28 cellular contexts compared by ENCODE assay signal in genomic region chr19:30314056-30314804, GRCh38. TPM values are rescaled to one million over a fixed set of nuclear protein-coding genes. Genes with fewer than 3 reads are reported as not detected.
DNase-seq lines count a peak whose midpoint lies in the region; ATAC-seq, FAIRE-seq and TF ChIP-seq lines count a peak whose summit lies in the region.
"Had no signal": no experiment of that assay in that cellular context is flagged by ENCODE, and none has a peak within 500 bp of the region (broad histone marks: within the 10 kb centered on the region; RNA-seq: fewer than 3 reads in every experiment).

No MANE protein-coding gene starts in this region.

- H3K9me3 ChIP-seq in HEK293 (ENCODE audit: control insufficient read depth, insufficient read depth, low read depth, low read length) (no peaks in the 10 kb centered on the region), RWPE2 (ENCODE audit: severe bottlenecking) (no peaks in the 10 kb centered on the region), kidney (ENCODE audit: control insufficient read depth in 1 of 2, low read length in 2 of 2) (no peaks in the 10 kb centered on the region)

- H3K4me3 ChIP-seq in HEK293 (ENCODE audit: low read depth, low read length) = no peak overlapping the region
- H3K4me3 ChIP-seq in RWPE2 (ENCODE audit: severe bottlenecking) = no peak overlapping the region
- no peak overlapping the region for H3K4me3 ChIP-seq in kidney (ENCODE audit: low read length in 2 of 2)
- H3K4me3 ChIP-seq: GM12878 had no signal

- H3K36me3 ChIP-seq in HEK293 (ENCODE audit: control insufficient read depth in 2 of 2, insufficient read depth in 1 of 2, low read length in 2 of 2) (no peaks in the 10 kb centered on the region), RWPE2 (ENCODE audit: low read depth) (no peaks in the 10 kb centered on the region), kidney (ENCODE audit: control insufficient read depth in 1 of 2, insufficient read depth in 2 of 2, low read length in 2 of 2) (no peaks in the 10 kb centered on the region)

- no peak for ATAC-seq in RWPE2 (ENCODE audit: low read depth)
- no peak for ATAC-seq in stimulated activated naive B cell treated with anti-CD40 and anti-IgM and Interleukin-4, amounts not matched to agents 10 μg/mL and 1 μg/mL and 100 μg/mL, for 72 hours (replicated peaks)
- ATAC-seq: GM12878 had no signal

- H3K36me3 Mint-ChIP-seq in stimulated activated naive B cell treated with anti-CD40 and anti-IgM and Interleukin-4, amounts not matched to agents 10 μg/mL and 1 μg/mL and 100 μg/mL, for 72 hours = no peaks in the 10 kb centered on the region
- H3K36me3 Mint-ChIP-seq: CD4-positive, alpha-beta memory T cell had no signal

- no peaks in the 10 kb centered on the region for H3K4me1 Mint-ChIP-seq in stimulated activated naive B cell treated with anti-CD40 and anti-IgM and Interleukin-4, amounts not matched to agents 10 μg/mL and 1 μg/mL and 100 μg/mL, for 72 hours
- H3K4me1 Mint-ChIP-seq: CD4-positive, alpha-beta memory T cell had no signal

- CTCF ChIA-PET in HEK293 (lab: Yijun Ruan, JAX) = interaction anchor here (0.6 to 1.2 kb wide), 4 partner anchors 20 to 335 kb away, joined by 3 to 5 read pairs (median 3); no protein-coding TSS in a partner anchor

- no peak overlapping the region for H3K27ac Mint-ChIP-seq in stimulated activated naive B cell treated with anti-CD40 and anti-IgM and Interleukin-4, amounts not matched to agents 10 μg/mL and 1 μg/mL and 100 μg/mL, for 72 hours
- H3K27ac Mint-ChIP-seq: CD4-positive, alpha-beta memory T cell had no signal

- no peak overlapping the region for H3K9ac ChIP-seq in kidney (ENCODE audit: low read length in 2 of 2)

- H3K27ac ChIP-seq in HEK293 (ENCODE audit: extremely low read depth, low read depth, low read length) (no peak overlapping the region), RWPE2 (ENCODE audit: poor library complexity, severe bottlenecking) (no peak overlapping the region), kidney (ENCODE audit: low read depth in 2 of 2, low read length in 2 of 2) (no peak overlapping the region), substantia nigra (ENCODE audit: low read depth, low read length, poor library complexity, severe bottlenecking) (no peak overlapping the region)

- H3K4me1 ChIP-seq in HEK293 (ENCODE audit: control insufficient read depth, insufficient read depth, low read length) (no peaks in the 10 kb centered on the region), RWPE2 (ENCODE audit: insufficient read depth, poor library complexity, severe bottlenecking) (no peaks in the 10 kb centered on the region), kidney (ENCODE audit: control insufficient read depth in 1 of 2, insufficient read depth in 1 of 2, low read depth in 1 of 2, low read length in 2 of 2) (no peaks in the 10 kb centered on the region)

- no peak overlapping the region for H3K4me3 Mint-ChIP-seq in stimulated activated naive B cell treated with anti-CD40 and anti-IgM and Interleukin-4, amounts not matched to agents 10 μg/mL and 1 μg/mL and 100 μg/mL, for 72 hours
- H3K4me3 Mint-ChIP-seq: CD4-positive, alpha-beta memory T cell had no signal

- POLR2A ChIA-PET in HEK293 (lab: Yijun Ruan, JAX) = no interaction called here

- H3K9me3 Mint-ChIP-seq in stimulated activated naive B cell treated with anti-CD40 and anti-IgM and Interleukin-4, amounts not matched to agents 10 μg/mL and 1 μg/mL and 100 μg/mL, for 72 hours = peaks cover 4 to 11% of the 10 kb centered on the region in 2 donors

- no peaks in the 10 kb centered on the region for H3K27me3 Mint-ChIP-seq in stimulated activated naive B cell treated with anti-CD40 and anti-IgM and Interleukin-4, amounts not matched to agents 10 μg/mL and 1 μg/mL and 100 μg/mL, for 72 hours
- H3K27me3 Mint-ChIP-seq: CD4-positive, alpha-beta memory T cell had no signal

- intact Hi-C loops in kidney (cut with DNase I) = no loop called here

- no peak for FAIRE-seq in kidney (lab: Jason Lieb, UNC)
- peak; percentile 42 for FAIRE-seq in urothelium cell line (lab: Jason Lieb, UNC)
- FAIRE-seq: GM12878 had no signal

- H3K27me3 ChIP-seq in RWPE2 (ENCODE audit: insufficient read depth, poor library complexity, severe bottlenecking) = no peaks in the 10 kb centered on the region

- peak; percentile 33 for DNase-seq in RWPE2 (ENCODE audit: low spot score)
- DNase-seq in kidney = peak; percentile 46
- DNase-seq in urothelium cell line (ENCODE audit: low spot score) = no peak
- DNase-seq in substantia nigra (lab: John Stamatoyannopoulos, UW) = no peak
- no peak for DNase-seq in stimulated activated naive B cell treated with anti-CD40 and anti-IgM and Interleukin-4, amounts not matched to agents 10 μg/mL and 1 μg/mL and 100 μg/mL, for 72 hours
- DNase-seq in NCI-H345 (lab: John Stamatoyannopoulos, UW) = no peak
- DNase-seq: C1 segment of cervical spinal cord; CD4-positive, alpha-beta memory T cell; COR-L47; DMS53; EL; GDM1; GOT3; HCEC 1CT; Kasumi-1; NCI-H1092 treated with DMSO at 0.1 percent for 48 hours; NCI-H146; NCI-H1930; NCI-H2107; NCI-H446; NCI-H524 treated with DMSO at 0.1 percent for 48 hours; NCI-H82; NK-92 treated with Interleukin-12 subunit alpha and Interleukin-12 subunit beta, amount 100 ng/mL, for 24 hours; RPMI8226; SHP77 treated with DMSO at 0.1 percent for 48 hours had no signal

- TF ChIP-seq CTCF in HEK293 (tag by site-specific recombination; IDR thresholded peaks at IDR 0.05) (no peak), RWPE2 (IDR thresholded peaks at IDR 0.05; ENCODE audit: poor library complexity, severe bottlenecking) (no peak), kidney (IDR thresholded peaks at IDR 0.05; ENCODE audit: borderline replicate concordance, extremely low read depth, insufficient read depth) (no peak)

TF ChIP-seq in HEK293, 187 proteins besides CTCF, POLR2A, EP300 and RAD21:
- TF ChIP-seq ZNF518A (tag by site-specific recombination; conservative IDR thresholded peaks at IDR 0.05; ENCODE audit: low read depth) (no peak), ZIC2 (tag by site-specific recombination; IDR thresholded peaks at IDR 0.05) (peak; percentile 74)
TF ChIP-seq in HEK293: peak in this region for 1.

RNA-seq across cellular contexts. Expression of gene ZNF536, which starts 58.0 kb away (rescaled TPM):
- total RNA-seq in kidney = 0.25 TPM
- 0.19 TPM for polyA plus RNA-seq in kidney (ENCODE audit: insufficient read depth, low read depth, low replicate concordance)
- total RNA-seq: GM12878, M059J had no signal
- polyA plus RNA-seq: CD4-positive, alpha-beta memory T cell; GM12878 had no signal

Comparison
In these comparisons a context has a peak if more than half of its experiments do, and no peak if none do; other contexts are left out.
1. DNase-seq: peak in RWPE2 (single experiment) and kidney (single experiment); none in urothelium cell line (single experiment), substantia nigra (0 of 49), stimulated activated naive B cell treated with anti-CD40 and anti-IgM and Interleukin-4, amounts not matched to agents 10 μg/mL and 1 μg/mL and 100 μg/mL, for 72 hours (single experiment) and NCI-H345 (single experiment).